11 cellular contexts compared by ENCODE assay signal in genomic region chr21:16563795-16564194, GRCh38.
DNase-seq lines count a peak whose midpoint lies in the region; ATAC-seq and TF ChIP-seq lines count a peak whose summit lies in the region.
"Had no signal": no experiment of that assay in that cellular context is flagged by ENCODE, and none has a peak within 500 bp of the region (broad histone marks: within the 10 kb centered on the region; RNA-seq: fewer than 3 reads in every experiment).

No MANE protein-coding gene starts in this region.

- H3K27ac Mint-ChIP-seq in activated naive CD4-positive, alpha-beta T cell treated with anti-CD3 and anti-CD28 coated beads, Interleukin-2, amount 10 ng/mL, durations not matched to agents 7 days and 5 days = no peak overlapping the region
- H3K27ac Mint-ChIP-seq: T-helper 17 cell had no signal

- WGBS in mesendoderm (ENCODE audit: extremely low coverage, insufficient coverage, low lambda C conversion rate) = no CpG with 5 or more reads among the region's 7 CpGs

- no peak overlapping the region for H3K4me3 Mint-ChIP-seq in activated naive CD4-positive, alpha-beta T cell treated with anti-CD3 and anti-CD28 coated beads, Interleukin-2, amount 10 ng/mL, durations not matched to agents 7 days and 5 days
- H3K4me3 Mint-ChIP-seq: T-helper 17 cell had no signal

- no peak overlapping the region for H3K9ac ChIP-seq in mesendoderm (ENCODE audit: low read length)

- TF ChIP-seq EP300 in Ishikawa (IDR thresholded peaks at IDR 0.05; ENCODE audit: borderline replicate concordance) = peak; percentile 96

- no peak for TF ChIP-seq CTCF in AG10803 (conservative IDR thresholded peaks at IDR 0.05; ENCODE audit: low read length)

- no peak overlapping the region for H3K4ac ChIP-seq in mesendoderm (ENCODE audit: low read depth, low read length)

- H2AK5ac ChIP-seq in mesendoderm (ENCODE audit: low read length) = no peak overlapping the region

- no peak overlapping the region for H2BK120ac ChIP-seq in mesendoderm (ENCODE audit: low read depth, low read length)

- H3K4me3 ChIP-seq in AG10803 (ENCODE audit: low read length) (no peak overlapping the region), mesendoderm (ENCODE audit: low read length) (no peak overlapping the region)

- H3K9me3 Mint-ChIP-seq in activated naive CD4-positive, alpha-beta T cell treated with anti-CD3 and anti-CD28 coated beads, Interleukin-2, amount 10 ng/mL, durations not matched to agents 7 days and 5 days = peaks cover 2% of the 10 kb centered on the region

- ATAC-seq in GM21717 (IDR thresholded peaks at IDR 0.05; ENCODE audit: unreplicated experiment) = no peak
- ATAC-seq: T-helper 17 cell had no signal

- H3K27me3 Mint-ChIP-seq in activated naive CD4-positive, alpha-beta T cell treated with anti-CD3 and anti-CD28 coated beads, Interleukin-2, amount 10 ng/mL, durations not matched to agents 7 days and 5 days = no peaks in the 10 kb centered on the region
- H3K27me3 Mint-ChIP-seq: T-helper 17 cell had no signal

- no peak overlapping the region for H3K27ac ChIP-seq in mesendoderm (ENCODE audit: low read depth, low read length)

- CTCF ChIA-PET in activated naive CD4-positive, alpha-beta T cell treated with anti-CD3 and anti-CD28 coated beads, Interleukin-2, amount 10 ng/mL, durations not matched to agents 7 days and 5 days (lab: Charles Lee) = no interaction called here

- H3K27me3 ChIP-seq in mesendoderm (ENCODE audit: insufficient read depth, low read length, poor library complexity) = no peaks in the 10 kb centered on the region

- no peak overlapping the region for H3K23ac ChIP-seq in mesendoderm (ENCODE audit: low read length)

- no peaks in the 10 kb centered on the region for H3K79me1 ChIP-seq in mesendoderm (ENCODE audit: low read length)

- H4K5ac ChIP-seq in mesendoderm (ENCODE audit: low read length) = no peak overlapping the region

- no peak overlapping the region for H4K8ac ChIP-seq in mesendoderm (ENCODE audit: low read depth, low read length)

- H3K18ac ChIP-seq in mesendoderm (ENCODE audit: low read length) = peak overlapping the region; percentile 61

- DNase-seq in AG10803 (ENCODE audit: low read depth) = peak; percentile 69
- DNase-seq in dermis microvascular lymphatic vessel endothelial cell (ENCODE audit: low read depth in 2 of 2) = peak; percentile 60 to 68
- peak; percentile 92 for DNase-seq in mesendoderm
- no peak for DNase-seq in NCI-H2081 treated with DMSO at 0.1 percent for 48 hours (lab: John Stamatoyannopoulos, UW)
- no peak for DNase-seq in activated naive CD4-positive, alpha-beta T cell treated with anti-CD3 and anti-CD28 coated beads, Interleukin-2, amount 10 ng/mL, durations not matched to agents 7 days and 5 days
- no peak for DNase-seq in activated CD4-positive, CD25-positive, alpha-beta regulatory T cell treated with anti-CD3 and anti-CD28 coated beads, Interleukin-2, amount 50 U/mL, for 72 hours
- DNase-seq: Kasumi-1, NCI-H524 treated with DMSO at 0.1 percent for 48 hours, T-helper 17 cell had no signal

- no peak overlapping the region for H2BK5ac ChIP-seq in mesendoderm (ENCODE audit: low read length)

- peak; percentile 27; the same call in 1 of the 2 replicates for TF ChIP-seq RAD21 in Ishikawa (IDR thresholded peaks at IDR 0.05; ENCODE audit: low read depth)

- no peaks in the 10 kb centered on the region for H3K4me1 Mint-ChIP-seq in activated naive CD4-positive, alpha-beta T cell treated with anti-CD3 and anti-CD28 coated beads, Interleukin-2, amount 10 ng/mL, durations not matched to agents 7 days and 5 days
- H3K4me1 Mint-ChIP-seq: T-helper 17 cell had no signal

- no peaks in the 10 kb centered on the region for H3K79me2 ChIP-seq in mesendoderm (ENCODE audit: control insufficient read depth, insufficient read depth, low read length)

- H3K36me3 ChIP-seq in mesendoderm (ENCODE audit: control insufficient read depth, insufficient read depth, low read length) = no peaks in the 10 kb centered on the region

- no peak overlapping the region for H2BK15ac ChIP-seq in mesendoderm (replicated peaks; ENCODE audit: low read depth)

- H3K56ac ChIP-seq in mesendoderm (ENCODE audit: low read length) = no peak overlapping the region

- no peaks in the 10 kb centered on the region for H3K4me1 ChIP-seq in mesendoderm (ENCODE audit: control insufficient read depth, low read depth, low read length)

- no peaks in the 10 kb centered on the region for H3K36me3 Mint-ChIP-seq in activated naive CD4-positive, alpha-beta T cell treated with anti-CD3 and anti-CD28 coated beads, Interleukin-2, amount 10 ng/mL, durations not matched to agents 7 days and 5 days

- no peak overlapping the region for H3K4me2 ChIP-seq in mesendoderm (ENCODE audit: low read length)

TF ChIP-seq in Ishikawa, 13 proteins besides CTCF, POLR2A, EP300 and RAD21:
- TF ChIP-seq CEBPB (IDR thresholded peaks at IDR 0.05) = peak; percentile 90
- TF ChIP-seq MAX (IDR thresholded peaks at IDR 0.05) = peak; percentile 59
- TF ChIP-seq TEAD4 (IDR thresholded peaks at IDR 0.05) = peak; percentile 100
- TF ChIP-seq CREB1 (IDR thresholded peaks at IDR 0.05; ENCODE audit: low read depth) = no peak
- TF ChIP-seq EGR1 (IDR thresholded peaks at IDR 0.05) = peak; percentile 66
- TF ChIP-seq TCF12 (IDR thresholded peaks at IDR 0.05; ENCODE audit: low read depth) = peak; percentile 93
- peak; percentile 92 for TF ChIP-seq NFIC (IDR thresholded peaks at IDR 0.05)
- peak; percentile 82; the same call in 1 of the 2 replicates for TF ChIP-seq FOXM1 (IDR thresholded peaks at IDR 0.05; ENCODE audit: borderline replicate concordance, low read depth)
- TF ChIP-seq TAF1 (IDR thresholded peaks at IDR 0.05; ENCODE audit: low read depth) = no peak

Comparison
In these comparisons a context has a peak if more than half of its experiments do, and no peak if none do; other contexts are left out.
1. DNase-seq: peak in AG10803 (single experiment), dermis microvascular lymphatic vessel endothelial cell (2 of 2) and mesendoderm (single experiment); none in NCI-H2081 treated with DMSO at 0.1 percent for 48 hours (single experiment), activated naive CD4-positive, alpha-beta T cell treated with anti-CD3 and anti-CD28 coated beads, Interleukin-2, amount 10 ng/mL, durations not matched to agents 7 days and 5 days (single experiment) and activated CD4-positive, CD25-positive, alpha-beta regulatory T cell treated with anti-CD3 and anti-CD28 coated beads, Interleukin-2, amount 50 U/mL, for 72 hours (single experiment).